ENCODE assay signal across 8 cellular contexts in the genomic region with DNA sequence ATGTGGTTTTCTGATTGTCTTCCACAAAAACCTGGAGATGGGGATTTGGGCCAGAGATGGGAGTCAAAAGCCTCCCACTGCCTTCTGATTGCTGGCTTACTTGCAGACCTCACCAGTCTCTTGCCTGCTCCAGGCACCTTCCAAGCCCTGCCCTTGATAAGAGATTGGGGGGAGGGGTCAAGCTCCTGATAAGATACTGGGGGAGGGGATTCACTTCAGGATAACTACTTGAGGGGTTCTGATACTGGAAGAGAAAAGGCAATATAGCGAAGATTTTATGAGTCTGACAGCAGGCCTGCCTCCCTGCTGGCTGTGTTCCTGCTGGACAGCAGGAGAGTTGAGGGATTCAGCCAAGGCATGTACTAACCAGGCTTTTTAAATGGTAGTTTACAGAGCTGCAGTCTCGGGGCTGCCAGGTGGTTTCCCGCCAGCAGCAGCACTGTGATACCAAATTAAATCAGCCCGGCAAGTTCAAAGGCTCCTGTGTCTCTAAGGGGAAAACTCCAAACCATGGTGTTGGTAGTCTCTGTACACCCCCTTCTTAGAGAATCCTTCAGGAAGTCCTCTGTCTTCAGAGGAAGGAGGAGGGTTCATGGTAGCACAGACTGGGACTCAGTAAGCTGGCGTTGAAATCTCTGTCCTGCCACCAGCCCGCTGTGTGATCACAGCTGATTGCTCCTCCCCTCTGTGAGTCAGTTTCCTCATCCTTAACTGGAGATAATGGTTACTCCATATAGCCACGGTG. TPM values are rescaled to one million over a fixed set of nuclear protein-coding genes. Genes with fewer than 3 reads are reported as not detected.
DNase-seq lines count a peak whose midpoint lies in the region; ATAC-seq, FAIRE-seq and TF ChIP-seq lines count a peak whose summit lies in the region.

No MANE protein-coding gene starts in this region.

- H3F3A ChIP-seq in GM23338 (replicated peaks; ENCODE audit: low read depth), result no peaks in the 10 kb centered on the region

- peak overlapping the region; percentile 70; the same call in 1 of the 2 replicates for H3K27ac Mint-ChIP-seq in GM23338
- peak overlapping the region; percentile 55 for H3K27ac Mint-ChIP-seq in nephron progenitor cell

- no peaks in the 10 kb centered on the region for H4K20me1 ChIP-seq in GM23338 (replicated peaks; ENCODE audit: insufficient read depth)

- ATAC-seq in GM23338, result peak; percentile 89

- no peaks in the 10 kb centered on the region for H3K27me3 ChIP-seq in GM23338 (ENCODE audit: insufficient read depth)

- H3K27me3 Mint-ChIP-seq in GM23338 (ENCODE audit: insufficient read depth, low read depth, poor library complexity) (peaks cover 3% of the 10 kb centered on the region), nephron progenitor cell (ENCODE audit: low read depth, poor library complexity) (peaks cover 4% of the 10 kb centered on the region)

- peak overlapping the region; percentile 59; the same call in 1 of the 2 replicates for H3K27ac ChIP-seq in GM23338 (ENCODE audit: low read depth)

- no peaks in the 10 kb centered on the region for H3K9me2 ChIP-seq in GM23338 (ENCODE audit: insufficient read depth)

- 0 out of 2 replicates have a peak overlapping the region, but pooled peaks have one; percentile 9 for H3K4me2 ChIP-seq in GM23338

- H3K4me3 ChIP-seq in GM23338 (no peak overlapping the region), epithelial cell of esophagus (ENCODE audit: low read length) (peak overlapping the region; percentile 9)

- H3K9me3 Mint-ChIP-seq in GM23338, result no peaks in the 10 kb centered on the region
- H3K9me3 Mint-ChIP-seq in nephron progenitor cell, result no peaks in the 10 kb centered on the region

- DNase-seq in ACHN, result peak; percentile 85
- DNase-seq in GM23338 (ENCODE audit: low spot score), result peak; percentile 67
- DNase-seq in RCC 7860 (ENCODE audit: low spot score), result peak; percentile 66
- peak; percentile 87 for DNase-seq in epithelial cell of esophagus (ENCODE audit: low read depth)
- DNase-seq in nephron progenitor cell, result no peak
- no peak for DNase-seq in effector CD8-positive, alpha-beta T cell (lab: John Stamatoyannopoulos, UW)
- no peak for DNase-seq in NCI-H345 treated with DMSO at 0.1 percent for 48 hours (lab: John Stamatoyannopoulos, UW; ENCODE audit: unreplicated experiment)
- DNase-seq in NCI-H146 treated with DMSO at 0.1 percent for 48 hours (lab: John Stamatoyannopoulos, UW; ENCODE audit: unreplicated experiment), result no peak

- H3K79me2 ChIP-seq in GM23338 (replicated peaks; ENCODE audit: insufficient read depth), result no peaks in the 10 kb centered on the region

- FAIRE-seq in RCC 7860 (lab: Jason Lieb, UNC), result peak; percentile 72

- H3K36me3 ChIP-seq in GM23338 (ENCODE audit: insufficient read depth), result no peaks in the 10 kb centered on the region

- H2AFZ ChIP-seq in GM23338, result peak overlapping the region; percentile 23; the same call in 1 of the 2 replicates

- TF ChIP-seq CTCF in GM23338 (conservative IDR thresholded peaks at IDR 0.05; ENCODE audit: low read depth in 2 of 2) (no peak), epithelial cell of esophagus (IDR thresholded peaks at IDR 0.05; ENCODE audit: insufficient read depth, low read depth, low read length, missing control alignments) (no peak), nephron progenitor cell (IDR thresholded peaks at IDR 0.05) (no peak)

- peaks cover 13% of the 10 kb centered on the region for H3K4me1 Mint-ChIP-seq in GM23338
- H3K4me1 Mint-ChIP-seq in nephron progenitor cell, result peaks cover 7% of the 10 kb centered on the region

- H3K36me3 Mint-ChIP-seq in GM23338 (ENCODE audit: low read depth) (no peaks in the 10 kb centered on the region), nephron progenitor cell (ENCODE audit: low read depth) (peaks cover 9% of the 10 kb centered on the region)

- in situ Hi-C loops in ACHN (cut with HindIII; ENCODE audit: low pct_ligation_motif_present, low pct_unique_long_range_greater_than_20kb, low sequenced_read_pairs), result no loop called here

- H3K4me3 Mint-ChIP-seq in GM23338 (no peak overlapping the region), nephron progenitor cell (no peak overlapping the region)

- peaks cover 8% of the 10 kb centered on the region; the same call in 1 of the 2 replicates for H3K4me1 ChIP-seq in GM23338 (ENCODE audit: insufficient read depth)

TF ChIP-seq in GM23338, 12 proteins besides CTCF, POLR2A, EP300 and RAD21 (continues in another document):
- TF ChIP-seq POLR2AphosphoS5 (IDR thresholded peaks at IDR 0.05; ENCODE audit: low read depth) (no peak), CREB1 (CRISPR knock-in tag; IDR thresholded peaks at IDR 0.05; ENCODE audit: low read depth) (no peak), STAT1 (IDR thresholded peaks at IDR 0.05; ENCODE audit: unreplicated experiment) (no peak), NANOG (IDR thresholded peaks at IDR 0.05; ENCODE audit: borderline replicate concordance) (no peak), ZNF114 (CRISPR knock-in tag; IDR thresholded peaks at IDR 0.05) (no peak), EZH2 (IDR thresholded peaks at IDR 0.05; ENCODE audit: low read depth, unreplicated experiment) (no peak), EZH2phosphoT487 (IDR thresholded peaks at IDR 0.05; ENCODE audit: unreplicated experiment) (no peak), ZNF331 (CRISPR knock-in tag; IDR thresholded peaks at IDR 0.05; ENCODE audit: low read depth) (no peak)
- TF ChIP-seq, protein P1, sequence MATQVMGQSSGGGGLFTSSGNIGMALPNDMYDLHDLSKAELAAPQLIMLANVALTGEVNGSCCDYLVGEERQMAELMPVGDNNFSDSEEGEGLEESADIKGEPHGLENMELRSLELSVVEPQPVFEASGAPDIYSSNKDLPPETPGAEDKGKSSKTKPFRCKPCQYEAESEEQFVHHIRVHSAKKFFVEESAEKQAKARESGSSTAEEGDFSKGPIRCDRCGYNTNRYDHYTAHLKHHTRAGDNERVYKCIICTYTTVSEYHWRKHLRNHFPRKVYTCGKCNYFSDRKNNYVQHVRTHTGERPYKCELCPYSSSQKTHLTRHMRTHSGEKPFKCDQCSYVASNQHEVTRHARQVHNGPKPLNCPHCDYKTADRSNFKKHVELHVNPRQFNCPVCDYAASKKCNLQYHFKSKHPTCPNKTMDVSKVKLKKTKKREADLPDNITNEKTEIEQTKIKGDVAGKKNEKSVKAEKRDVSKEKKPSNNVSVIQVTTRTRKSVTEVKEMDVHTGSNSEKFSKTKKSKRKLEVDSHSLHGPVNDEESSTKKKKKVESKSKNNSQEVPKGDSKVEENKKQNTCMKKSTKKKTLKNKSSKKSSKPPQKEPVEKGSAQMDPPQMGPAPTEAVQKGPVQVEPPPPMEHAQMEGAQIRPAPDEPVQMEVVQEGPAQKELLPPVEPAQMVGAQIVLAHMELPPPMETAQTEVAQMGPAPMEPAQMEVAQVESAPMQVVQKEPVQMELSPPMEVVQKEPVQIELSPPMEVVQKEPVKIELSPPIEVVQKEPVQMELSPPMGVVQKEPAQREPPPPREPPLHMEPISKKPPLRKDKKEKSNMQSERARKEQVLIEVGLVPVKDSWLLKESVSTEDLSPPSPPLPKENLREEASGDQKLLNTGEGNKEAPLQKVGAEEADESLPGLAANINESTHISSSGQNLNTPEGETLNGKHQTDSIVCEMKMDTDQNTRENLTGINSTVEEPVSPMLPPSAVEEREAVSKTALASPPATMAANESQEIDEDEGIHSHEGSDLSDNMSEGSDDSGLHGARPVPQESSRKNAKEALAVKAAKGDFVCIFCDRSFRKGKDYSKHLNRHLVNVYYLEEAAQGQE (IDR thresholded peaks at IDR 0.05; ENCODE audit: unreplicated experiment), result no peak

RNA-seq across cellular contexts. Expression of a gene that starts 58.3 kb away (rescaled TPM):
- total RNA-seq in GM23338 (2014; rRNA removed; shearing (Covaris generic)), result 7.6 and 9.0 TPM in 2 replicates
- 4.6 and 5.8 TPM in 2 replicates for polyA plus RNA-seq in GM23338 (2016; fragmentation: Nextera tagmentation; extraction: Ambion mirVana)

RNA-seq across cellular contexts. Expression of a gene that starts 58.8 kb away (rescaled TPM):
- total RNA-seq in GM23338 (2014; rRNA removed; shearing (Covaris generic)), result 117 and 133 TPM in 2 replicates
- polyA plus RNA-seq in GM23338 (2016; fragmentation: Nextera tagmentation; extraction: Ambion mirVana), result 20.7 and 21.5 TPM in 2 replicates

Comparison
In these comparisons a context has a peak if more than half of its experiments do, and no peak if none do; other contexts are left out.
1. DNase-seq: peak in ACHN (single experiment), GM23338 (single experiment), RCC 7860 (single experiment) and epithelial cell of esophagus (single experiment); none in nephron progenitor cell (single experiment), effector CD8-positive, alpha-beta T cell (single experiment), NCI-H345 treated with DMSO at 0.1 percent for 48 hours (single experiment) and NCI-H146 treated with DMSO at 0.1 percent for 48 hours (single experiment).